ENCODE assay signal across 9 cellular contexts in genomic region chr6:164108869-164109769, GRCh38.
DNase-seq lines count a peak whose midpoint lies in the region; ATAC-seq and TF ChIP-seq lines count a peak whose summit lies in the region.
"Had no signal": no experiment of that assay in that cellular context is flagged by ENCODE, and none has a peak within 500 bp of the region (broad histone marks: within the 10 kb centered on the region; RNA-seq: fewer than 3 reads in every experiment).

No MANE protein-coding gene starts in this region.

- ATAC-seq in esophagus mucosa: peak; percentile 85
- ATAC-seq in omental fat pad (ENCODE audit: low FRiP score): peak; percentile 65
- ATAC-seq in GM19467 (IDR thresholded peaks at IDR 0.05; ENCODE audit: unreplicated experiment): no peak
- no peak for ATAC-seq in HG03139 (IDR thresholded peaks at IDR 0.05; ENCODE audit: unreplicated experiment)
- no peak for ATAC-seq in GM18858 (IDR thresholded peaks at IDR 0.05; ENCODE audit: unreplicated experiment)
- ATAC-seq: T-cell had no signal

- DNase-seq in GDM1 (lab: John Stamatoyannopoulos, UW): peak; percentile 53
- peak; percentile 88 to 96 for DNase-seq in NOMO-1 (lab: John Stamatoyannopoulos, UW; ENCODE audit: unreplicated experiment in 2 of 2)
- DNase-seq in omental fat pad (ENCODE audit: low spot score): no peak
- no peak for DNase-seq in NCI-H146 (lab: John Stamatoyannopoulos, UW)

- no peak for TF ChIP-seq CTCF in omental fat pad (IDR thresholded peaks at IDR 0.05)

Comparison
In these comparisons a context has a peak if more than half of its experiments do, and no peak if none do; other contexts are left out.
1. DNase-seq: peak in GDM1 (single experiment) and NOMO-1 (2 of 2); none in omental fat pad (single experiment) and NCI-H146 (single experiment).
2. ATAC-seq: peak in esophagus mucosa (single experiment) and omental fat pad (single experiment); none in GM19467 (single experiment), HG03139 (single experiment) and GM18858 (single experiment).